Comparison of ENCODE assay signal across 8 cellular contexts in the genomic region with DNA sequence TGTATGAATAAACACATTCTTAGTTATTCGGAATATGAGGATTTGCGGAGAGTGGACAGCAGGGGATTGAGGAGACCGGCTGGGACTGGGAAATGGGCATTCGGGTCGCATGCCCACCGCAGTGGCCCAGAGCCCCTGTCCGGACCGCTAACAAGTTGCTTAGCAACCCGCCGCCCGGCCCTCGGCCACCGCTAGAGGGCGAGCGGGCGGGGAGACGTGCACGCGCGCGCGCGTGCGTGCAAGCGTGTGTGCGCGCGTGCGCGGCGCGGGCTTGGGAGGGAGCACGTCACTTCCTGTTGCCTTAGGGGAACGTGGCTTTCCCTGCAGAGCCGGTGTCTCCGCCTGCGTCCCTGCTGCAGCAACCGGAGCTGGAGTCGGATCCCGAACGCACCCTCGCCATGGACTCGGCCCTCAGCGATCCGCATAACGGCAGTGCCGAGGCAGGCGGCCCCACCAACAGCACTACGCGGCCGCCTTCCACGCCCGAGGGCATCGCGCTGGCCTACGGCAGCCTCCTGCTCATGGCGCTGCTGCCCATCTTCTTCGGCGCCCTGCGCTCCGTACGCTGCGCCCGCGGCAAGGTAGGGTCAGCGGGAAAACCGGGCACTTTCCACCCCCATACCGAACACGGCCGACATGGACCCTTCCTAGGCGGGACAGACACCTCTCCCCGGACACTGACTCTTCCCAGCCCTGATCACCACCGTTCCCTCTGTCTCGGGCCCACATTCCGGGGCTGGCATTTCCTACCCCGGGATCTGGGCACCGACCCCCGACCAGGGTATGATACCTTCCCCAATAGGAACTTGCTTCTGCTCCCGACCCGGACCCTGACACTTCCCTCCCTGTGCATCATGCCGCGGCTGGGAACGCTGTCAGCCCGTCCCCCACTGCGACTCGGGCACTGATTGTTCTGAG. TPM values are rescaled to one million over a fixed set of nuclear protein-coding genes. Genes with fewer than 3 reads are reported as not detected.
DNase-seq lines count a peak whose midpoint lies in the region; ATAC-seq and TF ChIP-seq lines count a peak whose summit lies in the region.

A gene with protein sequence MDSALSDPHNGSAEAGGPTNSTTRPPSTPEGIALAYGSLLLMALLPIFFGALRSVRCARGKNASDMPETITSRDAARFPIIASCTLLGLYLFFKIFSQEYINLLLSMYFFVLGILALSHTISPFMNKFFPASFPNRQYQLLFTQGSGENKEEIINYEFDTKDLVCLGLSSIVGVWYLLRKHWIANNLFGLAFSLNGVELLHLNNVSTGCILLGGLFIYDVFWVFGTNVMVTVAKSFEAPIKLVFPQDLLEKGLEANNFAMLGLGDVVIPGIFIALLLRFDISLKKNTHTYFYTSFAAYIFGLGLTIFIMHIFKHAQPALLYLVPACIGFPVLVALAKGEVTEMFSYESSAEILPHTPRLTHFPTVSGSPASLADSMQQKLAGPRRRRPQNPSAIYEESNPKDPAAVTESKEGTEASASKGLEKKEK (plus strand): TSS at position 289 of the 918 bp plus-strand sequence. CDS start 110 bp downstream, at position 399.

- CTCF ChIA-PET in CD8-positive, alpha-beta T cell (lab: Charles Lee) = interaction anchor here (0.7 to 3.2 kb wide), 5 partner anchors 9 to 99 kb away, joined by 3 to 18 read pairs (median 3); no protein-coding TSS in a partner anchor

- H3K4me1 Mint-ChIP-seq in CD8-positive, alpha-beta T cell (ENCODE audit: low read depth) = peaks cover 9% of the 10 kb centered on the region
- peaks cover 7% of the 10 kb centered on the region for H3K4me1 Mint-ChIP-seq in memory B cell

- peak within 1 kb of the TSS; percentile 46 for H3K27ac Mint-ChIP-seq in CD8-positive, alpha-beta T cell
- H3K27ac Mint-ChIP-seq in memory B cell = no peak within 1 kb of the TSS

- no peaks in the 10 kb centered on the region for H3K9me3 ChIP-seq in CD8-positive, alpha-beta T cell (ENCODE audit: low read length)
- no peaks in the 10 kb centered on the region for H3K9me3 ChIP-seq in effector memory CD4-positive, alpha-beta T cell (ENCODE audit: control insufficient read depth, low read length)

- H3K27me3 ChIP-seq in CD8-positive, alpha-beta T cell (ENCODE audit: insufficient read depth, low read length) = no peaks in the 10 kb centered on the region
- H3K27me3 ChIP-seq in effector memory CD4-positive, alpha-beta T cell (replicated peaks; ENCODE audit: control insufficient read depth, insufficient read depth, low read length, poor library complexity, severe bottlenecking) = no peaks in the 10 kb centered on the region

- H3K36me3 Mint-ChIP-seq in CD8-positive, alpha-beta T cell = peaks cover 9% of the 10 kb centered on the region
- H3K36me3 Mint-ChIP-seq in memory B cell = peaks cover 2% of the 10 kb centered on the region

- intact Hi-C loops in CD8-positive, alpha-beta T cell (cut with DNase I, micrococcal nuclease) = loop anchor here (1.0 to 5.0 kb wide), 8 partner anchors 30 to 223 kb away; a partner anchor contains a TSS

- H3K4me3 Mint-ChIP-seq in CD8-positive, alpha-beta T cell = no peak within 1 kb of the TSS
- H3K4me3 Mint-ChIP-seq in memory B cell = no peak within 1 kb of the TSS

- peak; percentile 75 to 93 (median 88) for DNase-seq in CD8-positive, alpha-beta T cell
- DNase-seq in HK-2 (ENCODE audit: unreplicated experiment) (peak; percentile 93), NCI-H82 treated with DMSO at 0.1 percent for 48 hours (lab: John Stamatoyannopoulos, UW; ENCODE audit: unreplicated experiment) (peak; percentile 52), memory B cell (ENCODE audit: low spot score in 2 of 2) (peak; percentile 80 to 83)
- peak; percentile 93 for DNase-seq in activated CD8-positive, alpha-beta memory T cell treated with anti-CD3 and anti-CD28 coated beads for 24 hours
- peak; percentile 77 to 86 (median 80) for DNase-seq in effector memory CD4-positive, alpha-beta T cell
- DNase-seq in stimulated activated CD8-positive, alpha-beta memory T cell treated with anti-CD3 and anti-CD28 coated beads, Interleukin-12 subunit alpha, Interleukin-12 subunit beta, amount 100 ng/mL, for 24 hours (ENCODE audit: extremely low read depth) = peak; percentile 67

- H3K4me1 ChIP-seq in CD8-positive, alpha-beta T cell (ENCODE audit: insufficient read depth, low read length) = peaks cover 31% of the 10 kb centered on the region
- peaks cover 26% of the 10 kb centered on the region for H3K4me1 ChIP-seq in effector memory CD4-positive, alpha-beta T cell (ENCODE audit: control insufficient read depth, insufficient read depth, low read length, poor library complexity, severe bottlenecking)

- H3K27me3 Mint-ChIP-seq in CD8-positive, alpha-beta T cell (ENCODE audit: low read depth) = no peaks in the 10 kb centered on the region
- H3K27me3 Mint-ChIP-seq in memory B cell = no peaks in the 10 kb centered on the region

- peak; percentile 84 for ATAC-seq in CD8-positive, alpha-beta T cell
- ATAC-seq in GM19438 (IDR thresholded peaks at IDR 0.05; ENCODE audit: low read depth, unreplicated experiment) (peak; percentile 86), memory B cell (ENCODE audit: low read depth) (peak; percentile 91)

- peak; percentile 91 for TF ChIP-seq CTCF in CD8-positive, alpha-beta T cell (IDR thresholded peaks at IDR 0.05)

- H3K9me3 Mint-ChIP-seq in CD8-positive, alpha-beta T cell = no peaks in the 10 kb centered on the region
- no peaks in the 10 kb centered on the region for H3K9me3 Mint-ChIP-seq in memory B cell

- no peaks in the 10 kb centered on the region for H3K36me3 ChIP-seq in CD8-positive, alpha-beta T cell (ENCODE audit: insufficient read depth, low read length)
- peaks cover 3% of the 10 kb centered on the region for H3K36me3 ChIP-seq in effector memory CD4-positive, alpha-beta T cell (ENCODE audit: control insufficient read depth, insufficient read depth, low read length)

- H3K4me3 ChIP-seq in CD8-positive, alpha-beta T cell (ENCODE audit: low read depth, low read length) = peak within 1 kb of the TSS; percentile 77
- peak within 1 kb of the TSS; percentile 91 for H3K4me3 ChIP-seq in effector memory CD4-positive, alpha-beta T cell (ENCODE audit: insufficient read depth, low read depth, low read length, poor library complexity, severe bottlenecking)

- H3K27ac ChIP-seq in CD8-positive, alpha-beta T cell (ENCODE audit: low read depth, low read length) = peak within 1 kb of the TSS; percentile 77
- H3K27ac ChIP-seq in effector memory CD4-positive, alpha-beta T cell (ENCODE audit: insufficient read depth, low read length, poor library complexity, severe bottlenecking) = peak within 1 kb of the TSS; percentile 80

- POLR2A ChIA-PET in CD8-positive, alpha-beta T cell (lab: Charles Lee) = no interaction called here

RNA-seq across cellular contexts. Expression of the gene that starts here (rescaled TPM):
- 100 to 1,000 TPM; 106 to 107 TPM for total RNA-seq in CD8-positive, alpha-beta T cell

Comparison
In these comparisons a context has a peak if more than half of its experiments do, and no peak if none do; other contexts are left out.
1. Peak in every context shown above with its lines: DNase-seq, ATAC-seq, H3K4me3 ChIP-seq and H3K27ac ChIP-seq.